In the genomic region with DNA sequence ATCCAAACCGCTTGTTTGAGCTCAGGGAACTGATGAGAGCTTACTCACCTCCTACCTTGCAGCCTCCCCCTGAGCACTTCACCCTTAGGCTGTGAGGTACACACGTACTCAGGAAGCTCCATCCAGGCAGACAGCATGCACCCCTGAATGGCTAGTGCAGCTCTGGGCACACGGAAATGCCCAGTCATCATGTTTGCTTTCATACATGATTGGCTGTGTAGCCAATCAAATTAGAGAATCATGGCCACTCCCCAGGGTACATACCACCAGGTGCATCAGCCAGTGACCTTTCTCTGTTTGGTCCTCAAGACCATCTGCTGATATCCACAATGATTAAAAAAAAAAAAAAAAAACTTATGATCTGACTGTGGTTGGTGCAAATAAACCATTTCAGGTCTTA, we compare ENCODE assay signal across 14 cellular contexts.
"Had no signal": no experiment of that assay in that cellular context is flagged by ENCODE, and none has a peak within 500 bp of the region (broad histone marks: within the 10 kb centered on the region; RNA-seq: fewer than 3 reads in every experiment).

No MANE protein-coding gene starts in this region.

- H3K4me3 ChIP-seq: ascending aorta, cardiac muscle cell, colonic mucosa, gastroesophageal sphincter, ovary, testis had no signal

- ATAC-seq: activated CD8-positive, alpha-beta T cell treated with anti-CD3 and anti-CD28 coated beads for 36 hours; gastroesophageal sphincter had no signal

- H3K9me3 ChIP-seq: ascending aorta, colonic mucosa, gastroesophageal sphincter, ovary, testis had no signal

- H3K36me3 ChIP-seq: ascending aorta, cardiac muscle cell, colonic mucosa, gastroesophageal sphincter, ovary had no signal

- H3K4me1 ChIP-seq: colonic mucosa had no signal

- H3K27ac ChIP-seq: cardiac muscle cell, colonic mucosa, gastroesophageal sphincter, ovary, testis had no signal

- H3K27me3 ChIP-seq: ascending aorta, cardiac muscle cell, colonic mucosa, gastroesophageal sphincter, ovary, testis had no signal

- DNase-seq: activated CD4-positive, alpha-beta T cell treated with anti-CD3 and anti-CD28 coated beads for 4 hours; activated CD8-positive, alpha-beta memory T cell treated with anti-CD3 and anti-CD28 coated beads, Interleukin-2, amount 50 U/mL, for 48 hours; activated CD8-positive, alpha-beta T cell treated with anti-CD3 and anti-CD28 coated beads for 36 hours; colonic mucosa; effector CD4-positive, alpha-beta T cell; kidney; mesendoderm; nephron progenitor cell; ovary; stimulated activated CD4-positive, alpha-beta T cell treated with anti-CD3 and anti-CD28 coated beads, Interleukin-4, amount 100 ng/mL, for 24 hours; testis had no signal
